13 cellular contexts compared by ENCODE assay signal in the genomic region with DNA sequence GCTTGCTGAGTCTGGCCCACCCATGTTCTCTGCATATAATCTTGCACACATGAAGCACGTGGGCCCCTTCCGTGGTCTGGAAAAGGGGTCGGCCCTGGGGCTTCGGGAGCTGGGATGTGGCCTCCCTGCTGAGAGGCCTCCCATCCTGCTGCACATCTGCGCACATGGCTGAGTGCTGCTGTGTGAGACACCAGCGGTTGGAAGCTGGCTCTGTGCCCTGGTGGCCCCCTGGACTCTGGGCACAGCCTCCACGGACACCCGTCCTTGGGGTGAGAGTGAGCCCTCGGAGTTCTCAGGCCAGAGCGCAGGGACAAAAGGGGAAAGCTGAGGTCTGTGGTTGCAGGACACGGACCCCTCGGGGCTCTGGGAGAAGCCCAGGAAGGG.
DNase-seq lines count a peak whose midpoint lies in the region; ATAC-seq and TF ChIP-seq lines count a peak whose summit lies in the region.
"Had no signal": no experiment of that assay in that cellular context is flagged by ENCODE, and none has a peak within 500 bp of the region (broad histone marks: within the 10 kb centered on the region; RNA-seq: fewer than 3 reads in every experiment).

No MANE protein-coding gene starts in this region.

- peak overlapping the region; percentile 98 for H3K18ac ChIP-seq in neuronal stem cell (ENCODE audit: low read length)

- DNase-seq in EL (peak; percentile 29), RWPE1 (ENCODE audit: low spot score) (no peak), fibroblast of gingiva (ENCODE audit: low read depth) (peak; percentile 16), neuronal stem cell (ENCODE audit: low spot score) (no peak), NCI-H2107 treated with DMSO at 0.1 percent for 48 hours (lab: John Stamatoyannopoulos, UW; ENCODE audit: unreplicated experiment) (no peak), DMS79 (lab: John Stamatoyannopoulos, UW) (no peak), Calu3 (no peak)
- DNase-seq: activated gamma-delta T cell treated with Interleukin-2 at 50 U/mL for 16 hours, NCI-H187 treated with DMSO at 0.1 percent for 48 hours had no signal

- H2AK5ac ChIP-seq in neuronal stem cell (ENCODE audit: low read depth, low read length) = peak overlapping the region; percentile 92

- no TSS peak for BruUV-seq in Calu3 (replicated peaks; lab: Mats Ljungman, UMichigan)

- no peak overlapping the region for H2BK5ac ChIP-seq in neuronal stem cell (ENCODE audit: low read length)

- H4K91ac ChIP-seq in neuronal stem cell (ENCODE audit: low read depth, low read length, poor library complexity) = no peak overlapping the region

- peaks cover 2% of the 10 kb centered on the region for H3K9me3 Mint-ChIP-seq in Calu3 (ENCODE audit: low read depth, unreplicated experiment)
- H3K9me3 Mint-ChIP-seq: stimulated activated memory B cell treated with anti-CD40 and anti-IgM and Interleukin-4, amounts not matched to agents 10 μg/mL and 1 μg/mL and 100 μg/mL, for 72 hours had no signal

- intact Hi-C loops in Calu3 (cut with micrococcal nuclease; ENCODE audit: unreplicated experiment) = no loop called here

- no peaks in the 10 kb centered on the region for H3K27me3 ChIP-seq in neuronal stem cell (ENCODE audit: control insufficient read depth in 3 of 3, insufficient read depth in 3 of 3, low read depth in 1 of 3, low read length in 3 of 3)

- CTCF ChIA-PET in RWPE1 (lab: Yijun Ruan, JAX) = interaction anchor here (0.6 to 3.0 kb wide), 11 partner anchors 18 to 272 kb away, joined by 3 to 65 read pairs (median 6); no protein-coding TSS in a partner anchor
- CTCF ChIA-PET in Calu3 (lab: Charles Lee) = interaction anchor here (0.8 to 1.8 kb wide), 3 partner anchors 266 to 274 kb away, joined by 3 to 19 read pairs (median 4); no protein-coding TSS in a partner anchor

- H3K27me3 Mint-ChIP-seq in Calu3 (ENCODE audit: unreplicated experiment) = peaks cover 12% of the 10 kb centered on the region

- no peak overlapping the region for H3K4me3 ChIP-seq in neuronal stem cell (ENCODE audit: low read length in 2 of 2)

- peak overlapping the region; percentile 9 for H3K14ac ChIP-seq in neuronal stem cell (ENCODE audit: low read length)

- TF ChIP-seq CTCF in RWPE1 (conservative IDR thresholded peaks at IDR 0.05; ENCODE audit: low read depth) (no peak), Calu3 (IDR thresholded peaks at IDR 0.05; ENCODE audit: unreplicated experiment) (no peak)

- peaks cover 0 to 1% of the 10 kb centered on the region in 2 donors for H3K36me3 ChIP-seq in neuronal stem cell (replicated peaks in 1 of 2; ENCODE audit: control insufficient read depth in 2 of 2, insufficient read depth in 2 of 2, low read length in 2 of 2)

- no peak overlapping the region for H3K4me3 Mint-ChIP-seq in Calu3 (ENCODE audit: low read depth, unreplicated experiment)
- H3K4me3 Mint-ChIP-seq: B cell; stimulated activated memory B cell treated with anti-CD40 and anti-IgM and Interleukin-4, amounts not matched to agents 10 μg/mL and 1 μg/mL and 100 μg/mL, for 72 hours had no signal

- peak overlapping the region; percentile 55 for H3K23ac ChIP-seq in neuronal stem cell (ENCODE audit: low read depth, low read length, poor library complexity)

- H3K27ac ChIP-seq in RWPE1 = peak overlapping the region; percentile 84
- H3K27ac ChIP-seq in neuronal stem cell (replicated peaks; ENCODE audit: low read length) = no peak overlapping the region
- H3K27ac ChIP-seq: KMS-11 had no signal

- peaks cover 18% of the 10 kb centered on the region for H3K36me3 Mint-ChIP-seq in Calu3 (ENCODE audit: insufficient read depth, unreplicated experiment)
- H3K36me3 Mint-ChIP-seq: stimulated activated memory B cell treated with anti-CD40 and anti-IgM and Interleukin-4, amounts not matched to agents 10 μg/mL and 1 μg/mL and 100 μg/mL, for 72 hours had no signal

- ATAC-seq in HG03095 (IDR thresholded peaks at IDR 0.05; ENCODE audit: unreplicated experiment) = no peak
- ATAC-seq: stimulated activated memory B cell treated with anti-CD40 and anti-IgM and Interleukin-4, amounts not matched to agents 10 μg/mL and 1 μg/mL and 100 μg/mL, for 72 hours had no signal

- H3K27ac Mint-ChIP-seq in Calu3 (ENCODE audit: unreplicated experiment) = no peak overlapping the region
- H3K27ac Mint-ChIP-seq: stimulated activated memory B cell treated with anti-CD40 and anti-IgM and Interleukin-4, amounts not matched to agents 10 μg/mL and 1 μg/mL and 100 μg/mL, for 72 hours had no signal

- H2BK12ac ChIP-seq in neuronal stem cell (ENCODE audit: low read length) = no peak overlapping the region

- H3K4ac ChIP-seq in neuronal stem cell (ENCODE audit: low read length) = no peak overlapping the region

- peak overlapping the region; percentile 72 for H3K9ac ChIP-seq in neuronal stem cell (ENCODE audit: low read depth, low read length, poor library complexity)
- H3K9ac ChIP-seq: KMS-11 had no signal

- H2AFZ ChIP-seq in neuronal stem cell (ENCODE audit: low read length) = no peak overlapping the region

- peaks cover 0 to 4% of the 10 kb centered on the region in 2 donors for H3K9me3 ChIP-seq in neuronal stem cell (replicated peaks in 1 of 2; ENCODE audit: control insufficient read depth in 2 of 2, insufficient read depth in 1 of 2, low read depth in 1 of 2, low read length in 2 of 2)

- H3K4me2 ChIP-seq in neuronal stem cell (ENCODE audit: insufficient read depth, low read length, poor library complexity, severe bottlenecking) = no peak overlapping the region
- H3K4me2 ChIP-seq: KMS-11 had no signal

- H3K4me1 Mint-ChIP-seq in Calu3 (ENCODE audit: low read depth, unreplicated experiment) = no peaks in the 10 kb centered on the region

- peak overlapping the region; percentile 64 for H2BK15ac ChIP-seq in neuronal stem cell (ENCODE audit: low read length)

- H2BK120ac ChIP-seq in neuronal stem cell (ENCODE audit: low read depth, low read length) = no peak overlapping the region

- POLR2A ChIA-PET in RWPE1 (lab: Yijun Ruan, JAX; ENCODE audit: low non-redundant PET) = no interaction called here

- H3K4me1 ChIP-seq in neuronal stem cell (ENCODE audit: control insufficient read depth in 2 of 2, insufficient read depth in 1 of 2, low read depth in 1 of 2, low read length in 2 of 2) = peaks cover 19 to 20% of the 10 kb centered on the region in 2 donors

- no peak overlapping the region for H4K8ac ChIP-seq in neuronal stem cell (ENCODE audit: low read depth, low read length)

- H3K79me1 ChIP-seq in neuronal stem cell (ENCODE audit: low read depth, low read length) = no peaks in the 10 kb centered on the region

- WGBS in neuronal stem cell (ENCODE audit: extremely low coverage in 2 of 2, insufficient read length in 2 of 2, insufficient replicate concordance in 1 of 2), 2 donors = no CpG with 5 or more reads among the region's 12 CpGs

Comparison
In these comparisons a context has a peak if more than half of its experiments do, and no peak if none do; other contexts are left out.
1. DNase-seq: peak in EL (single experiment) and fibroblast of gingiva (single experiment); none in RWPE1 (single experiment), neuronal stem cell (single experiment), NCI-H2107 treated with DMSO at 0.1 percent for 48 hours (single experiment), DMS79 (single experiment) and Calu3 (single experiment).